In the genomic region with DNA sequence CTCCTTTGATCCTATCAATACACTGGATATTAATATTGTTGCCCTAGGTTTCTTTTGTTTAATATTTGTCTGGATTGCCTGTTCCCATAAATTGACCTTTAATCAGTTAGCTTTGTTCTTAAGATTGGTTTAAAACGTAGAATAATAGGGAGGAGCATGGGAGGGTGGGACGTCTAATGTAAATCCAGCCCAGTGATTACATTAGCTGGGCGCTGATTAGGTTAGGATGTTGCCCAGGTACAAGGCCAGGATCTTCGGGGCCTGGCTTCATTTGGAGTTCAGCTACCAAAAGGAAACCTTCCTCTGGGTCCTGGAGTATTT, we compare ENCODE assay signal across 8 cellular contexts. TPM values are rescaled to one million over a fixed set of nuclear protein-coding genes. Genes with fewer than 3 reads are reported as not detected.
DNase-seq lines count a peak whose midpoint lies in the region; ATAC-seq and TF ChIP-seq lines count a peak whose summit lies in the region.

A gene with protein sequence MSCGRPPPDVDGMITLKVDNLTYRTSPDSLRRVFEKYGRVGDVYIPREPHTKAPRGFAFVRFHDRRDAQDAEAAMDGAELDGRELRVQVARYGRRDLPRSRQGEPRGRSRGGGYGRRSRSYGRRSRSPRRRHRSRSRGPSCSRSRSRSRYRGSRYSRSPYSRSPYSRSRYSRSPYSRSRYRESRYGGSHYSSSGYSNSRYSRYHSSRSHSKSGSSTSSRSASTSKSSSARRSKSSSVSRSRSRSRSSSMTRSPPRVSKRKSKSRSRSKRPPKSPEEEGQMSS (plus strand): TSS at position 199 of the 321 bp plus-strand sequence. CDS start 308 bp downstream, outside the sequence.

- peaks cover 7% of the 10 kb centered on the region for H3K4me1 ChIP-seq in mucosa of descending colon (ENCODE audit: low read depth)

- peak within 1 kb of the TSS; percentile 84 for H3K4me3 ChIP-seq in mucosa of descending colon

- TF ChIP-seq CTCF in mucosa of descending colon (IDR thresholded peaks at IDR 0.05): no peak

- DNase-seq in SHP77 treated with DMSO at 0.1 percent for 48 hours (lab: John Stamatoyannopoulos, UW) (peak; percentile 72), SHP77 (lab: John Stamatoyannopoulos, UW) (no peak), NOMO-1 treated with dmso at 0.1 percent for 144 hours (lab: John Stamatoyannopoulos, UW; ENCODE audit: unreplicated experiment) (peak; percentile 57), dermis microvascular lymphatic vessel endothelial cell (ENCODE audit: low read depth in 2 of 2) (no peak), mucosa of descending colon (no peak), COR-L47 (lab: John Stamatoyannopoulos, UW) (no peak)
- DNase-seq in stimulated activated CD4-positive, alpha-beta T cell treated with anti-CD3 and anti-CD28 coated beads, Interleukin-12 subunit alpha, Interleukin-12 subunit beta, amount 100 ng/mL, for 4 hours: no peak

- intact Hi-C loops in mucosa of descending colon (cut with DNase I, micrococcal nuclease): loop anchor here in 1 of 2 donors (5.0 kb wide), 2 partner anchors 71 to 86 kb away; no protein-coding TSS in a partner anchor

- no peaks in the 10 kb centered on the region for H3K36me3 ChIP-seq in mucosa of descending colon (ENCODE audit: low read depth)

- H3K9me3 ChIP-seq in mucosa of descending colon: no peaks in the 10 kb centered on the region

- ATAC-seq in HG02884 (IDR thresholded peaks at IDR 0.05; ENCODE audit: unreplicated experiment) (peak; percentile 36), mucosa of descending colon (peak; percentile 64)

RNA-seq across cellular contexts. Expression of the gene that starts here (rescaled TPM):
- total RNA-seq in dermis microvascular lymphatic vessel endothelial cell: 19.1 and 21.5 TPM in 2 replicates
- 10 to 100 TPM; 41.3 to 42.5 (median 41.4) TPM for total RNA-seq in mucosa of descending colon

Comparison
In these comparisons a context has a peak if more than half of its experiments do, and no peak if none do; other contexts are left out.
1. DNase-seq: peak in SHP77 treated with DMSO at 0.1 percent for 48 hours (single experiment) and NOMO-1 treated with dmso at 0.1 percent for 144 hours (single experiment); none in SHP77 (0 of 2), dermis microvascular lymphatic vessel endothelial cell (0 of 2), mucosa of descending colon (0 of 3), stimulated activated CD4-positive, alpha-beta T cell treated with anti-CD3 and anti-CD28 coated beads, Interleukin-12 subunit alpha, Interleukin-12 subunit beta, amount 100 ng/mL, for 4 hours (single experiment) and COR-L47 (single experiment).